23 cellular contexts compared by ENCODE assay signal in the genomic region with DNA sequence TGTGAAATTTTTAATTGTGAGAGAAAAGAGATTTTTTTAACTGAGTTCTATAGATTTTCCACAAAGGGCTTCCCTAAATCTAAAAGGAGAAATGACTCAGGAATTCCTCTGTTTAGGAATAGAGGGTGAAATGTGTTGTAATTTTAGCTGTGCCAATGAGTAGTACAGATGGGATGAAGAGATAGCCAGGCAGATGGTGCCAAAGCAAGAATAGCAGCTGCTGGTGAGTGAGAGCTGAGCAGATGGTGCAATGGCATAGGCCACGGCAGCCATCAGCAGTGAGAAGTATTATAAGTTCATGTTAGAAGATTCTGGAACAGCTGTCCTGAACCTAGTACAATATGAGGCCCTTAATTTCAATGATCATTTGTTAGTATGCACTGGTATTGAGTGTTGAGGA. TPM values are rescaled to one million over a fixed set of nuclear protein-coding genes. Genes with fewer than 3 reads are reported as not detected.
A peak's percentile ranks its signal among the peaks of the same experiment; 100 is the strongest.
DNase-seq lines count a peak whose midpoint lies in the region; ATAC-seq and FAIRE-seq lines count a peak whose summit lies in the region.
"Had no signal": no experiment of that assay in that cellular context is flagged by ENCODE, and none has a peak within 500 bp of the region (broad histone marks: within the 10 kb centered on the region; RNA-seq: fewer than 3 reads in every experiment).

No MANE protein-coding gene starts in this region.

- WGBS in right cardiac atrium: 27% methylated on average over 1 of the region's 1 CpG
- WGBS in mesenchymal stem cell: 67% methylated on average over 1 of the region's 1 CpG

- no peak overlapping the region for H2BK15ac ChIP-seq in mesenchymal stem cell (ENCODE audit: low read depth, poor library complexity, severe bottlenecking)

- no peak overlapping the region for H4K91ac ChIP-seq in mesenchymal stem cell (ENCODE audit: low read length)

- H3K36me3 ChIP-seq in mesenchymal stem cell (ENCODE audit: control insufficient read depth in 1 of 2, insufficient read depth in 2 of 2, low read depth in 1 of 2, low read length in 2 of 2) (no peaks in the 10 kb centered on the region), HAP-1 (replicated peaks) (no peaks in the 10 kb centered on the region)
- H3K36me3 ChIP-seq: left lung had no signal

- H3K4me3 ChIP-seq in right cardiac atrium (ENCODE audit: low read length) (no peak overlapping the region), mesenchymal stem cell (ENCODE audit: insufficient read depth in 1 of 2, low read depth in 1 of 2, low read length in 2 of 2) (no peak overlapping the region), HAP-1 (no peak overlapping the region)
- H3K4me3 ChIP-seq: K562, left lung had no signal

- H3K4me1 ChIP-seq in right cardiac atrium (ENCODE audit: control insufficient read depth, insufficient read depth, low read length) (no peaks in the 10 kb centered on the region), mesenchymal stem cell (ENCODE audit: control insufficient read depth, insufficient read depth, low read depth, low read length) (no peaks in the 10 kb centered on the region), HAP-1 (peaks cover 2% of the 10 kb centered on the region)
- H3K4me1 ChIP-seq: left lung had no signal

- intact Hi-C loops in right cardiac atrium (cut with DNase I) (no loop called here), left ventricle myocardium superior (cut with micrococcal nuclease) (no loop called here)

- H3K9ac ChIP-seq in mesenchymal stem cell (ENCODE audit: low read length): no peak overlapping the region

- no peak overlapping the region for H2BK12ac ChIP-seq in mesenchymal stem cell (ENCODE audit: low read length in 2 of 2)

- peak; percentile 61 to 76 for ATAC-seq in right cardiac atrium
- ATAC-seq in left ventricle myocardium superior: no peak
- ATAC-seq in GM21515 (IDR thresholded peaks at IDR 0.05; ENCODE audit: unreplicated experiment): no peak
- ATAC-seq: K562; left lung; stimulated activated naive B cell treated with anti-CD40 and anti-IgM and Interleukin-4, amounts not matched to agents 10 μg/mL and 1 μg/mL and 100 μg/mL, for 72 hours had no signal

- H3K4ac ChIP-seq in mesenchymal stem cell (ENCODE audit: low read depth in 1 of 2, low read length in 2 of 2): no peak overlapping the region

- no peak overlapping the region for H3K4me2 ChIP-seq in mesenchymal stem cell (ENCODE audit: low read length, poor library complexity, severe bottlenecking)

- no peak for DNase-seq in right cardiac atrium
- DNase-seq in left ventricle myocardium superior: no peak
- DNase-seq in NCI-H82 (lab: John Stamatoyannopoulos, UW): peak; percentile 89
- peak; percentile 1 for DNase-seq in mesenchymal stem cell
- no peak for DNase-seq in HAP-1 (ENCODE audit: low spot score in 2 of 2)
- DNase-seq in urothelium cell line (ENCODE audit: low spot score): no peak
- no peak for DNase-seq in NCI-H2081 treated with DMSO at 0.1 percent for 48 hours (lab: John Stamatoyannopoulos, UW)
- DNase-seq: ACHN; activated CD4-positive, CD25-positive, alpha-beta regulatory T cell treated with anti-CD3 and anti-CD28 coated beads, Interleukin-2, amount 50 U/mL, for 72 hours; activated effector memory CD4-positive, alpha-beta T cell treated with anti-CD3 and anti-CD28 coated beads, Interleukin-2, amount 50 U/mL, for 16 hours; CD4-positive, alpha-beta T cell; left lung; NCI-H1417; NCI-H748 treated with DMSO at 0.1 percent for 48 hours; stimulated activated naive B cell treated with anti-CD40 and anti-IgM and Interleukin-4, amounts not matched to agents 10 μg/mL and 1 μg/mL and 100 μg/mL, for 72 hours had no signal

- no peaks in the 10 kb centered on the region for H3K27me3 ChIP-seq in right cardiac atrium (ENCODE audit: control insufficient read depth, insufficient read depth)
- no peaks in the 10 kb centered on the region for H3K27me3 ChIP-seq in mesenchymal stem cell (ENCODE audit: control insufficient read depth in 1 of 2, insufficient read depth in 1 of 2, low read length in 2 of 2)
- peaks cover 11% of the 10 kb centered on the region for H3K27me3 ChIP-seq in HAP-1 (ENCODE audit: low read depth)
- H3K27me3 ChIP-seq: left lung had no signal

- H3K23ac ChIP-seq in mesenchymal stem cell (ENCODE audit: low read length in 2 of 2): no peak overlapping the region

- H2BK5ac ChIP-seq in mesenchymal stem cell (ENCODE audit: low read depth, low read length, poor library complexity, severe bottlenecking): no peak overlapping the region

- no peak overlapping the region for H2AK5ac ChIP-seq in mesenchymal stem cell (ENCODE audit: low read length, severe bottlenecking)

- H3K9me3 ChIP-seq in right cardiac atrium (ENCODE audit: control insufficient read depth, low read length): no peaks in the 10 kb centered on the region
- H3K9me3 ChIP-seq in mesenchymal stem cell (ENCODE audit: control insufficient read depth, low read length): no peaks in the 10 kb centered on the region
- H3K9me3 ChIP-seq in HAP-1: no peaks in the 10 kb centered on the region
- H3K9me3 ChIP-seq: left lung had no signal

- no peak overlapping the region for H3K18ac ChIP-seq in mesenchymal stem cell (ENCODE audit: low read depth in 1 of 2, low read length in 2 of 2)

- no peak overlapping the region for H4K8ac ChIP-seq in mesenchymal stem cell (ENCODE audit: low read length)

- no peak overlapping the region for H2AFZ ChIP-seq in mesenchymal stem cell (ENCODE audit: low read depth, low read length)

- no peak overlapping the region for H3K14ac ChIP-seq in mesenchymal stem cell (ENCODE audit: low read length in 2 of 2)

- FAIRE-seq in urothelium cell line (lab: Jason Lieb, UNC): no peak
- FAIRE-seq: endometrium, K562 had no signal

- H3K27ac ChIP-seq in right cardiac atrium (ENCODE audit: low read length) (no peak overlapping the region), mesenchymal stem cell (ENCODE audit: low read length, poor library complexity, severe bottlenecking) (no peak overlapping the region)
- H3K27ac ChIP-seq: HL-60, left lung, RWPE1 had no signal

- in situ Hi-C loops in HAP-1 (cut with MboI; ENCODE audit: low sequenced_read_pairs): no loop called here

- H2BK120ac ChIP-seq in mesenchymal stem cell (ENCODE audit: low read depth, low read length): no peak overlapping the region

- no peaks in the 10 kb centered on the region for H3K79me1 ChIP-seq in mesenchymal stem cell (replicated peaks; ENCODE audit: low read length, poor library complexity, severe bottlenecking)

RNA-seq across cellular contexts. Expression of gene CRISP1, which starts 40.2 kb away (rescaled TPM):
- not detected for total RNA-seq in right cardiac atrium
- not detected for polyA plus RNA-seq in right cardiac atrium
- not detected for total RNA-seq in left ventricle myocardium superior
- polyA plus RNA-seq in mesenchymal stem cell (2013, experiment 1 of 2): not detected
- not detected for polyA plus RNA-seq in mesenchymal stem cell (2013, experiment 2 of 2)
- total RNA-seq: CD4-positive, alpha-beta T cell; K562; left lung; posterior vena cava; T-helper 1 cell treated with Interleukin-12 subunit alpha and Interleukin-12 subunit beta and Interleukin-4 antibody, amounts not matched to agents 30 ng/mL and 1 ng/mL, for 36 hours; ureter had no signal
- polyA plus RNA-seq: K562 had no signal

RNA-seq across cellular contexts. Expression of gene DEFB114, which starts 57.5 kb away (rescaled TPM):
- not detected for total RNA-seq in right cardiac atrium
- polyA plus RNA-seq in right cardiac atrium: not detected
- not detected for total RNA-seq in left ventricle myocardium superior
- polyA plus RNA-seq in mesenchymal stem cell (2013, experiment 1 of 2): not detected
- not detected for polyA plus RNA-seq in mesenchymal stem cell (2013, experiment 2 of 2)
- total RNA-seq: CD4-positive, alpha-beta T cell; K562; left lung; posterior vena cava; T-helper 1 cell treated with Interleukin-12 subunit alpha and Interleukin-12 subunit beta and Interleukin-4 antibody, amounts not matched to agents 30 ng/mL and 1 ng/mL, for 36 hours; ureter had no signal
- polyA plus RNA-seq: K562 had no signal

Comparison
In these comparisons a context has a peak if more than half of its experiments do, and no peak if none do; other contexts are left out.
1. ATAC-seq: peak in right cardiac atrium (2 of 2); none in left ventricle myocardium superior (single experiment) and GM21515 (single experiment).
2. DNase-seq: peak in NCI-H82 (single experiment) and mesenchymal stem cell (single experiment); none in right cardiac atrium (0 of 3), left ventricle myocardium superior (single experiment), HAP-1 (0 of 2), urothelium cell line (single experiment) and NCI-H2081 treated with DMSO at 0.1 percent for 48 hours (single experiment).